In the genomic region with DNA sequence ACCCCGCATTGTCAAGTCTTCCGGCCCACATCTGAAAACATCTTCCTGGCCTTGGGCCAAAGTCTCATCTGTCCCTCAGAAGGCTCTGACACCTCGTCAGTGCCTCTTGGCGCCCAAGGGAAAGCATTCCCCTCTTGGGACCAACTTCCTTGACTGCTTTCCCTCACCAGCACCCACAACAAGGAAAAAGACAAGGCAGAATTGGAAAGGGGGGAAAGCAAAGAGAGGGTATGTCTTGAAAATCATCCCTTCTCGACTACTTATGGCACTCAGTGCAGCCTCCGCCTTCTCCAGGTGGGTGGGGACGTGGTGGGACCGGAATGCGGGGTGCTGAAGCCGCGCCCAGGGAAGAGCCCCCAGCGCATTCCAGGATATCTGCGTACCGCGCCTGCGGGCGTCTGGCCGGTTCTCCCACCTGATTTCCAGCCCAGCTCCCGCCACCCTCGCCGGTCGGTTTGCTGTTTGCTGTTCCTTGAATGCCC, we compare ENCODE assay signal across 8 cellular contexts. TPM values are rescaled to one million over a fixed set of nuclear protein-coding genes. Genes with fewer than 3 reads are reported as not detected.
A peak's percentile ranks its signal among the peaks of the same experiment; 100 is the strongest.
DNase-seq lines count a peak whose midpoint lies in the region; ATAC-seq and TF ChIP-seq lines count a peak whose summit lies in the region.

No MANE protein-coding gene starts in this region.

- no peaks in the 10 kb centered on the region for H3K9me2 ChIP-seq in SU-DHL-6 (replicated peaks; ENCODE audit: insufficient read depth, low read length)

- H3K4me1 Mint-ChIP-seq in neural crest cell = peaks cover 76% of the 10 kb centered on the region

- peak overlapping the region; percentile 88 for H3K4me3 Mint-ChIP-seq in neural crest cell

- H3K36me3 ChIP-seq in SU-DHL-6 (ENCODE audit: low read length) = no peaks in the 10 kb centered on the region
- H3K36me3 ChIP-seq in esophagus squamous epithelium = peaks cover 8 to 26% (median 9%) of the 10 kb centered on the region in 3 donors

- no peak for ATAC-seq in HG02970 (IDR thresholded peaks at IDR 0.05; ENCODE audit: low FRiP score, unreplicated experiment)
- ATAC-seq in GM21786 (IDR thresholded peaks at IDR 0.05; ENCODE audit: unreplicated experiment) = no peak

- no peak for TF ChIP-seq POLR2A in esophagus squamous epithelium (IDR thresholded peaks at IDR 0.05)

- H3K4me2 ChIP-seq in SU-DHL-6 (ENCODE audit: low read depth, low read length, poor library complexity, severe bottlenecking) = peak overlapping the region; percentile 85

- peak overlapping the region; percentile 57 for H3K27ac ChIP-seq in SU-DHL-6 (ENCODE audit: low read depth, low read length)
- peak overlapping the region; percentile 94 to 98 (median 96) for H3K27ac ChIP-seq in esophagus squamous epithelium

- peak overlapping the region; percentile 58 for H2AFZ ChIP-seq in SU-DHL-6 (ENCODE audit: low read depth, low read length, severe bottlenecking)

- intact Hi-C loops in esophagus squamous epithelium (cut with DNase I) = no loop called here

- peaks cover 2% of the 10 kb centered on the region for H3K36me3 Mint-ChIP-seq in neural crest cell (ENCODE audit: low read depth)

- H3K9ac ChIP-seq in SU-DHL-6 (ENCODE audit: low read length) = peak overlapping the region; percentile 73

- TF ChIP-seq CTCF in HFF-Myc (IDR thresholded peaks at IDR 0.05; ENCODE audit: low read depth, low read length, missing control alignments) (no peak), SU-DHL-6 (IDR thresholded peaks at IDR 0.05; ENCODE audit: insufficient read depth, low read length, poor library complexity, severe bottlenecking) (no peak), esophagus squamous epithelium (IDR thresholded peaks at IDR 0.05) (no peak), neural crest cell (conservative IDR thresholded peaks at IDR 0.05) (no peak)

- H3K4me1 ChIP-seq in esophagus squamous epithelium = peaks cover 24 to 88% (median 45%) of the 10 kb centered on the region in 3 donors

- H3F3A ChIP-seq in SU-DHL-6 (ENCODE audit: insufficient read depth) = peaks cover 39% of the 10 kb centered on the region

- H3K27me3 ChIP-seq in SU-DHL-6 (ENCODE audit: low read length) = no peaks in the 10 kb centered on the region
- no peaks in the 10 kb centered on the region for H3K27me3 ChIP-seq in esophagus squamous epithelium

- H3K9me3 Mint-ChIP-seq in neural crest cell = no peaks in the 10 kb centered on the region

- H3K79me2 ChIP-seq in SU-DHL-6 (ENCODE audit: insufficient read depth, low read length) = peaks cover 30% of the 10 kb centered on the region; the same call in 1 of the 2 replicates

- H3K27ac Mint-ChIP-seq in neural crest cell (ENCODE audit: unreplicated experiment) = peak overlapping the region; percentile 98

- peak overlapping the region; percentile 83 for H3K4me3 ChIP-seq in HFF-Myc (replicated peaks; ENCODE audit: low read depth, low read length)
- peak overlapping the region; percentile 60 for H3K4me3 ChIP-seq in SU-DHL-6 (ENCODE audit: insufficient read depth, low read length, poor library complexity, severe bottlenecking)
- peak overlapping the region; percentile 60 to 85 (median 70) for H3K4me3 ChIP-seq in esophagus squamous epithelium

- H4K20me1 ChIP-seq in SU-DHL-6 (ENCODE audit: low read depth, low read length) = no peaks in the 10 kb centered on the region

- no peaks in the 10 kb centered on the region for H3K27me3 Mint-ChIP-seq in neural crest cell (ENCODE audit: low read depth)

- WGBS in esophagus squamous epithelium, 2 donors = 0% methylated on average over 6 to 20 of the region's 22 CpGs

- no peaks in the 10 kb centered on the region for H3K9me3 ChIP-seq in SU-DHL-6 (ENCODE audit: insufficient read depth, low read length)
- H3K9me3 ChIP-seq in esophagus squamous epithelium = no peaks in the 10 kb centered on the region

- DNase-seq in DMS79 (lab: John Stamatoyannopoulos, UW) = peak; percentile 18
- no peak for DNase-seq in HFF-Myc (ENCODE audit: extremely low read depth, low read depth)
- no peak for DNase-seq in esophagus squamous epithelium (lab: John Stamatoyannopoulos, UW)
- DNase-seq in neural crest cell (ENCODE audit: low read depth, low spot score) = peak; percentile 22
- DNase-seq in COLO829 (ENCODE audit: low spot score) = no peak

RNA-seq across cellular contexts. Expression of a gene that starts 0.6 kb away (rescaled TPM):
- total RNA-seq in esophagus squamous epithelium = 10 to 100 TPM; 42.5 to 74.2 (median 58.8) TPM
- 107 and 113 TPM in 2 replicates for total RNA-seq in neural crest cell

RNA-seq across cellular contexts. Expression of a gene that starts 3.8 kb away (rescaled TPM):
- total RNA-seq in esophagus squamous epithelium (10 to 100 TPM in 1 of 4 donors, 1 to 10 TPM in 3; 3.7 to 14.4 (median 8.1) TPM), neural crest cell (18.2 and 20.0 TPM in 2 replicates)

RNA-seq across cellular contexts. Expression of a gene that starts 5.5 kb away (rescaled TPM):
- total RNA-seq in esophagus squamous epithelium = 10 to 100 TPM in 1 of 4 donors, 1 to 10 TPM in 3; 7.5 to 13.2 (median 8.0) TPM
- 34.1 and 34.7 TPM in 2 replicates for total RNA-seq in neural crest cell

RNA-seq across cellular contexts. Expression of a gene that starts 13.6 kb away (rescaled TPM):
- total RNA-seq in esophagus squamous epithelium = 100 to 1,000 TPM; 144 to 225 (median 204) TPM
- 72.9 and 74.2 TPM in 2 replicates for total RNA-seq in neural crest cell

RNA-seq across cellular contexts. Expression of a gene that starts 17.4 kb away (rescaled TPM):
- 10 to 100 TPM in 3 of 4 donors, 1 to 10 TPM in 1; 5.9 to 31.7 (median 14.1) TPM for total RNA-seq in esophagus squamous epithelium
- total RNA-seq in neural crest cell = 71.6 and 75.2 TPM in 2 replicates

Comparison
In these comparisons a context has a peak if more than half of its experiments do, and no peak if none do; other contexts are left out.
1. DNase-seq: peak in DMS79 (single experiment) and neural crest cell (single experiment); none in HFF-Myc (single experiment), esophagus squamous epithelium (single experiment) and COLO829 (single experiment).
2. Peak in every context shown above with its lines, with median percentiles within 50 percentile points of each other: H3K4me3 ChIP-seq.